ENCODE assay signal across 18 cellular contexts in the genomic region with DNA sequence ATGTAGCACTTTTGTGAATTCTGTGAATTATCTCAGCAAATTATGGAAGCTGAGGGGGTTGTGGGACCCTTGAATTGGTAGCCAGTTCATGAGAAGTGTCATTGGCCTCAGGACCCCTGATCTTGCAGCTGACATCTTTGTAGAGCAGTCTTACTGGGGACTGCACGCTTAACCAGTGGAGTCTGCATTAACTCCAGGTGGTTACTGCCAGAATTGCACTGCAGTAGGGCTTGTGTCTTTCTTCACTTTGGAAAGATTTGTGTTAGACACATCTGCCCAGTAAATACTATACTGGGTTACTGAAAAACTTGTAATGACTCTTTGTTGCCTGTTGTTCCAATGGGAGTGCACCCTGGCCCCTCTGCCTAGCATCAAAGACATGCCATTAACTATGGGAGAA. TPM values are rescaled to one million over a fixed set of nuclear protein-coding genes. Genes with fewer than 3 reads are reported as not detected.
"Had no signal": no experiment of that assay in that cellular context is flagged by ENCODE, and none has a peak within 500 bp of the region (broad histone marks: within the 10 kb centered on the region; RNA-seq: fewer than 3 reads in every experiment).

No MANE protein-coding gene starts in this region.

- FAIRE-seq: islet of Langerhans, pancreas, urothelium cell line had no signal

- H3K4me3 Mint-ChIP-seq: activated T-helper 1 cell treated with anti-CD3 and anti-CD28 coated beads, Interleukin-12 subunit alpha, Interleukin-12 subunit beta, Interleukin-2, Interleukin-4 antibody, amounts not matched to agents 30 ng/mL and 10 ng/mL and 1 ng/mL, durations not matched to agents 14 hours and 24 hours and 36 hours; effector memory CD8-positive, alpha-beta T cell; stimulated activated memory B cell treated with anti-CD40 and anti-IgM and Interleukin-4, amounts not matched to agents 10 μg/mL and 1 μg/mL and 100 μg/mL, for 72 hours had no signal

- DNase-seq: anterior cingulate cortex; dermis blood vessel endothelial cell; effector memory CD8-positive, alpha-beta T cell; erythroblast; midbrain; naive B cell; pancreas; stimulated activated CD4-positive, alpha-beta T cell treated with anti-CD3 and anti-CD28 coated beads, Interleukin-2, amount 100 ng/mL, for 48 hours; thyroid gland had no signal

- H3K36me3 ChIP-seq: gastroesophageal sphincter, pancreas, thyroid gland had no signal

- H3K27me3 ChIP-seq: pancreas, thyroid gland had no signal

- H3K27ac Mint-ChIP-seq: activated T-helper 1 cell treated with anti-CD3 and anti-CD28 coated beads, Interleukin-12 subunit alpha, Interleukin-12 subunit beta, Interleukin-2, Interleukin-4 antibody, amounts not matched to agents 30 ng/mL and 10 ng/mL and 1 ng/mL, durations not matched to agents 14 hours and 24 hours and 36 hours; effector memory CD8-positive, alpha-beta T cell; naive B cell; stimulated activated memory B cell treated with anti-CD40 and anti-IgM and Interleukin-4, amounts not matched to agents 10 μg/mL and 1 μg/mL and 100 μg/mL, for 72 hours had no signal

- ATAC-seq: activated CD4-positive, CD25-positive, alpha-beta regulatory T cell treated with anti-CD3 and anti-CD28 coated beads, Interleukin-2, amount 50 U/mL, for 24 hours; effector memory CD8-positive, alpha-beta T cell; gastroesophageal sphincter; pancreas; stimulated activated memory B cell treated with anti-CD40 and anti-IgM and Interleukin-4, amounts not matched to agents 10 μg/mL and 1 μg/mL and 100 μg/mL, for 72 hours had no signal

- H3K36me3 Mint-ChIP-seq: naive B cell; stimulated activated memory B cell treated with anti-CD40 and anti-IgM and Interleukin-4, amounts not matched to agents 10 μg/mL and 1 μg/mL and 100 μg/mL, for 72 hours had no signal

- H3K27ac ChIP-seq: pancreas, thyroid gland had no signal

- H3K4me3 ChIP-seq: gastroesophageal sphincter, lung, pancreas, thyroid gland had no signal

- H3K9me3 ChIP-seq: gastroesophageal sphincter, pancreas, thyroid gland had no signal

- H3K9me3 Mint-ChIP-seq: activated T-helper 1 cell treated with anti-CD3 and anti-CD28 coated beads, Interleukin-12 subunit alpha, Interleukin-12 subunit beta, Interleukin-2, Interleukin-4 antibody, amounts not matched to agents 30 ng/mL and 10 ng/mL and 1 ng/mL, durations not matched to agents 14 hours and 24 hours and 36 hours; effector memory CD8-positive, alpha-beta T cell; naive B cell; stimulated activated memory B cell treated with anti-CD40 and anti-IgM and Interleukin-4, amounts not matched to agents 10 μg/mL and 1 μg/mL and 100 μg/mL, for 72 hours had no signal

RNA-seq across cellular contexts. Expression of a gene that starts 40.4 kb away (rescaled TPM):
- total RNA-seq: activated CD8-positive, alpha-beta memory T cell treated with anti-CD3 and anti-CD28 coated beads for 36 hours; skeletal muscle tissue had no signal
